In genomic region chr14:71105177-71105576, GRCh38 we compare ENCODE assay signal across 17 cellular contexts.
DNase-seq lines count a peak whose midpoint lies in the region; ATAC-seq, FAIRE-seq and TF ChIP-seq lines count a peak whose summit lies in the region.
"Had no signal": no experiment of that assay in that cellular context is flagged by ENCODE, and none has a peak within 500 bp of the region (broad histone marks: within the 10 kb centered on the region; RNA-seq: fewer than 3 reads in every experiment).

No MANE protein-coding gene starts in this region.

- TF ChIP-seq POLR2A in GM12891 (IDR thresholded peaks at IDR 0.05; ENCODE audit: low read depth, low read length), result no peak

- H2BK120ac ChIP-seq in mesenchymal stem cell (ENCODE audit: low read depth, low read length), result no peak overlapping the region

- H3K4ac ChIP-seq in mesenchymal stem cell (ENCODE audit: low read depth in 1 of 2, low read length in 2 of 2), result no peak overlapping the region

- CTCF ChIA-PET in SK-N-SH (lab: Yijun Ruan, JAX), result interaction anchor here (0.7 to 5.3 kb wide), 11 partner anchors 11 to 750 kb away, joined by 3 to 59 read pairs (median 3); no protein-coding TSS in a partner anchor
- CTCF ChIA-PET in PC-3 (lab: Charles Lee), result interaction anchor here (0.6 kb wide), 1 partner anchor 648 kb away, joined by 5 read pairs; no protein-coding TSS in a partner anchor

- H3K9me2 ChIP-seq in SK-N-SH (no peaks in the 10 kb centered on the region), PC-3 (replicated peaks; ENCODE audit: low read length) (no peaks in the 10 kb centered on the region)

- no peak overlapping the region for H2BK15ac ChIP-seq in mesenchymal stem cell (ENCODE audit: low read depth, poor library complexity, severe bottlenecking)

- H4K91ac ChIP-seq in mesenchymal stem cell (ENCODE audit: low read length), result no peak overlapping the region

- H3K27ac ChIP-seq in SK-N-SH (ENCODE audit: low read depth in 2 of 2, low read length in 1 of 2) (no peak overlapping the region; a peak in 1 of 4 replicates), PC-3 (ENCODE audit: low read length) (no peak overlapping the region), mesenchymal stem cell (ENCODE audit: low read length, poor library complexity, severe bottlenecking) (no peak overlapping the region), dorsolateral prefrontal cortex (no peak overlapping the region)
- H3K27ac ChIP-seq: BLaER1 had no signal

- H3K23ac ChIP-seq in mesenchymal stem cell (ENCODE audit: low read length in 2 of 2), result no peak overlapping the region

- no peaks in the 10 kb centered on the region for H3K27me3 ChIP-seq in SK-N-SH (ENCODE audit: insufficient read depth)
- H3K27me3 ChIP-seq in PC-3 (ENCODE audit: low read length), result no peaks in the 10 kb centered on the region
- H3K27me3 ChIP-seq in mesenchymal stem cell (ENCODE audit: control insufficient read depth in 1 of 2, insufficient read depth in 1 of 2, low read length in 2 of 2), result no peaks in the 10 kb centered on the region
- H3K27me3 ChIP-seq in dorsolateral prefrontal cortex, result no peaks in the 10 kb centered on the region
- H3K27me3 ChIP-seq: BLaER1 had no signal

- no peak overlapping the region for H3K18ac ChIP-seq in mesenchymal stem cell (ENCODE audit: low read depth in 1 of 2, low read length in 2 of 2)

- H3K4me3 ChIP-seq in SK-N-SH (ENCODE audit: low read depth in 2 of 2, low read length in 1 of 2) (no peak overlapping the region), PC-3 (ENCODE audit: low read length) (no peak overlapping the region), mesenchymal stem cell (ENCODE audit: insufficient read depth in 1 of 2, low read depth in 1 of 2, low read length in 2 of 2) (no peak overlapping the region), dorsolateral prefrontal cortex (no peak overlapping the region)
- H3K4me3 ChIP-seq: BLaER1 had no signal

- H3F3A ChIP-seq in SK-N-SH (replicated peaks; ENCODE audit: insufficient read depth), result peaks cover 14% of the 10 kb centered on the region
- no peaks in the 10 kb centered on the region for H3F3A ChIP-seq in PC-3 (ENCODE audit: low read length, unreplicated experiment)

- H2AFZ ChIP-seq in SK-N-SH (ENCODE audit: low read depth), result no peak overlapping the region
- H2AFZ ChIP-seq in PC-3 (ENCODE audit: low read length), result no peak overlapping the region
- H2AFZ ChIP-seq in mesenchymal stem cell (ENCODE audit: low read depth, low read length), result no peak overlapping the region

- ATAC-seq in SK-N-SH treated with all-trans-retinoic acid at 6 μM for 48 hours, result peak; percentile 49
- peak; percentile 43 for ATAC-seq in PC-3
- no peak for ATAC-seq in GM19455 (IDR thresholded peaks at IDR 0.05; ENCODE audit: unreplicated experiment)

- TF ChIP-seq CTCF in SK-N-SH (IDR thresholded peaks at IDR 0.05) (no peak), PC-3 (conservative IDR thresholded peaks at IDR 0.05; ENCODE audit: low read depth, low read length) (no peak), dorsolateral prefrontal cortex (IDR thresholded peaks at IDR 0.05 in 54 of 56, conservative IDR thresholded peaks at IDR 0.05 in 2 of 56; ENCODE audit: low read depth in 1 of 56, partially characterized antibody in 56 of 56) (no peak)

- H3K9me3 ChIP-seq in SK-N-SH (no peaks in the 10 kb centered on the region), PC-3 (ENCODE audit: low read length) (no peaks in the 10 kb centered on the region), mesenchymal stem cell (ENCODE audit: control insufficient read depth, low read length) (no peaks in the 10 kb centered on the region)
- H3K9me3 ChIP-seq: BLaER1, Caco-2 had no signal

- TF ChIP-seq RAD21 in SK-N-SH (IDR thresholded peaks at IDR 0.05; ENCODE audit: low read length), result no peak

- DNase-seq in SK-N-SH (no peak), GM12891 (ENCODE audit: insufficient read length, low spot score) (no peak), PC-3 (peak; percentile 26), mesenchymal stem cell (no peak), dorsolateral prefrontal cortex (no peak), NCI-H146 (lab: John Stamatoyannopoulos, UW) (no peak)
- DNase-seq: 8988T; AML-193; Caco-2; CD8-positive, alpha-beta memory T cell; DND-41; GF-D8; GOT3; H9 had no signal

- no peak for TF ChIP-seq EP300 in SK-N-SH (IDR thresholded peaks at IDR 0.05; ENCODE audit: borderline replicate concordance in 1 of 2, low read depth in 1 of 2, low read length in 1 of 2)

- H4K20me1 ChIP-seq in SK-N-SH (ENCODE audit: insufficient read depth), result no peaks in the 10 kb centered on the region
- H4K20me1 ChIP-seq in PC-3 (ENCODE audit: low read length), result no peaks in the 10 kb centered on the region
- H4K20me1 ChIP-seq: BLaER1 had no signal

- POLR2A ChIA-PET in SK-N-SH (lab: Yijun Ruan, JAX) (no interaction called here), PC-3 (lab: Charles Lee; ENCODE audit: unreplicated experiment) (no interaction called here)

- WGBS in SK-N-SH (ENCODE audit: low lambda C conversion rate), result 75% methylated on average over 2 of the region's 2 CpGs
- 100% methylated on average over 1 of the region's 2 CpGs for WGBS in mesenchymal stem cell

- peak; percentile 16 for FAIRE-seq in GM12891 (lab: Jason Lieb, UNC)

- peaks cover 48 to 49% of the 10 kb centered on the region in 2 experiments for H3K36me3 ChIP-seq in SK-N-SH (replicated peaks in 1 of 2; ENCODE audit: control insufficient read depth in 1 of 2, insufficient read depth in 2 of 2, low read length in 1 of 2)
- peaks cover 3% of the 10 kb centered on the region; the same call in 1 of the 2 replicates for H3K36me3 ChIP-seq in PC-3 (ENCODE audit: low read depth, low read length)
- peaks cover 29 to 86% of the 10 kb centered on the region in 2 experiments for H3K36me3 ChIP-seq in mesenchymal stem cell (ENCODE audit: control insufficient read depth in 1 of 2, insufficient read depth in 2 of 2, low read depth in 1 of 2, low read length in 2 of 2)

- H3K4me1 ChIP-seq in SK-N-SH (ENCODE audit: control insufficient read depth in 1 of 2, insufficient read depth in 2 of 2, low read depth in 1 of 2, low read length in 1 of 2) (no peaks in the 10 kb centered on the region), PC-3 (ENCODE audit: insufficient read depth, low read length) (peaks cover 7% of the 10 kb centered on the region; the same call in 1 of the 2 replicates), mesenchymal stem cell (ENCODE audit: control insufficient read depth, insufficient read depth, low read depth, low read length) (no peaks in the 10 kb centered on the region)
- H3K4me1 ChIP-seq: BLaER1 had no signal

- H3K79me2 ChIP-seq in SK-N-SH (ENCODE audit: insufficient read depth), result no peaks in the 10 kb centered on the region
- H3K79me2 ChIP-seq in PC-3 (ENCODE audit: low read length), result no peaks in the 10 kb centered on the region

- H4K8ac ChIP-seq in mesenchymal stem cell (ENCODE audit: low read length), result no peak overlapping the region

- intact Hi-C loops in PC-3 (cut with micrococcal nuclease), result loop anchor here (2.0 kb wide), 1 partner anchor 750 kb away; no protein-coding TSS in a partner anchor
- intact Hi-C loops in dorsolateral prefrontal cortex (cut with DNase I), result no loop called here

- no peak overlapping the region for H2BK12ac ChIP-seq in mesenchymal stem cell (ENCODE audit: low read length in 2 of 2)

- peak overlapping the region; percentile 36 for H2AK5ac ChIP-seq in mesenchymal stem cell (ENCODE audit: low read length, severe bottlenecking)

- H3K14ac ChIP-seq in mesenchymal stem cell (ENCODE audit: low read length in 2 of 2), result no peak overlapping the region

- H2BK5ac ChIP-seq in mesenchymal stem cell (ENCODE audit: low read depth, low read length, poor library complexity, severe bottlenecking), result no peak overlapping the region

- H3K4me2 ChIP-seq in SK-N-SH, result no peak overlapping the region
- H3K4me2 ChIP-seq in PC-3 (ENCODE audit: low read length), result no peak overlapping the region
- H3K4me2 ChIP-seq in mesenchymal stem cell (ENCODE audit: low read length, poor library complexity, severe bottlenecking), result no peak overlapping the region
- H3K4me2 ChIP-seq: BLaER1 had no signal

- no TSS peak for BruUV-seq in PC-3 (replicated peaks; lab: Mats Ljungman, UMichigan)

- peaks cover 16% of the 10 kb centered on the region for H3K79me1 ChIP-seq in mesenchymal stem cell (replicated peaks; ENCODE audit: low read length, poor library complexity, severe bottlenecking)

- H3K9ac ChIP-seq in SK-N-SH (no peak overlapping the region), PC-3 (ENCODE audit: low read length) (no peak overlapping the region), mesenchymal stem cell (ENCODE audit: low read length) (no peak overlapping the region)
- H3K9ac ChIP-seq: BLaER1 had no signal

TF ChIP-seq in SK-N-SH treated with all-trans-retinoic acid at 6 μM for 48 hours, 23 proteins besides CTCF, POLR2A, EP300 and RAD21:
- TF ChIP-seq GLIS3 (CRISPR knock-in tag; IDR thresholded peaks at IDR 0.05), result no peak

TF ChIP-seq in SK-N-SH, 30 proteins besides CTCF, POLR2A, EP300 and RAD21 (continues in another document):
- TF ChIP-seq USF2 (IDR thresholded peaks at IDR 0.05; ENCODE audit: borderline replicate concordance, low read depth, low read length), result no peak
- no peak for TF ChIP-seq TEAD4 (IDR thresholded peaks at IDR 0.05; ENCODE audit: borderline replicate concordance, insufficient read depth)
- no peak for TF ChIP-seq MEF2A (IDR thresholded peaks at IDR 0.05; ENCODE audit: borderline replicate concordance, low read depth)
- TF ChIP-seq JUND (IDR thresholded peaks at IDR 0.05), result no peak

TF ChIP-seq in GM12891, 5 proteins besides CTCF, POLR2A, EP300 and RAD21:
- TF ChIP-seq POLR2AphosphoS5 (IDR thresholded peaks at IDR 0.05; ENCODE audit: low read depth, low read length), result no peak
- no peak for TF ChIP-seq POU2F2 (IDR thresholded peaks at IDR 0.05; ENCODE audit: low read depth, low read length)
- no peak for TF ChIP-seq TAF1 (IDR thresholded peaks at IDR 0.05; ENCODE audit: low read depth, low read length)
- TF ChIP-seq PAX5 (IDR thresholded peaks at IDR 0.05; ENCODE audit: insufficient read depth, low read length, severe bottlenecking), result no peak
- no peak for TF ChIP-seq SPI1 (IDR thresholded peaks at IDR 0.05; ENCODE audit: low read depth, low read length)
TF ChIP-seq in GM12891: peak in this region for 0.
